16 cellular contexts compared by ENCODE assay signal in the genomic region with DNA sequence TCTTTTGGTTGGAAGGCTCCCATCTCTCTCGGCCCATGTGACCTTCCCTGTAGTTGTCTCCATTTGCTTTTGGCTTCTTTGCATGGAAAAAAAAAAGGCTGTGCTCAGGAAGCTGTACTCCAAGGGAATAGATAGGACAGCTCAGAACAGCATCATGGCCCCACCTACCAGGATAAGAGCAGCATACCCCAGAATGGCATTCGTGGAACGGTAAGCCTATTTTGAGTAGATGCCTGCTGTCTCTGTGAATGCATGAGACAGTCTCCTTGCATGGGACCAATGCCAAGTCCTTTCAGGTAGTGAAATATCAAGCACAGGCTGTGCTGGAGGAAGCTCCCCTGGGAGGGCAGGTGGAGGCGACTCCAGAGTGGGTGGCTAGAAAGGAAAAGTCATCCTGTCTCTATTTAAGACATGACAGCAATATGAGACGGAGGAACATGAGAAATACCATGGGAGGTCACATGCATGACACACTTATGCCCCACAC.
DNase-seq lines count a peak whose midpoint lies in the region; ATAC-seq, FAIRE-seq and TF ChIP-seq lines count a peak whose summit lies in the region.
"Had no signal": no experiment of that assay in that cellular context is flagged by ENCODE, and none has a peak within 500 bp of the region (broad histone marks: within the 10 kb centered on the region; RNA-seq: fewer than 3 reads in every experiment).

No MANE protein-coding gene starts in this region.

- 59 to 61% methylated on average over 5 of the region's 5 CpGs for WGBS in GM23248 (ENCODE audit: low coverage in 1 of 2, low lambda C conversion rate in 2 of 2, missing lambda C conversion rate in 2 of 2), 2 experiments

- H3F3A ChIP-seq in GM23248 (ENCODE audit: insufficient read depth) = no peaks in the 10 kb centered on the region

- H3K27ac Mint-ChIP-seq in osteocyte (ENCODE audit: unreplicated experiment) = no peak overlapping the region
- H3K27ac Mint-ChIP-seq: activated CD4-positive, alpha-beta T cell treated with anti-CD3 and anti-CD28 coated beads, Interleukin-2, amount 10 ng/mL, durations not matched to agents 24 days and 14 days had no signal

- H3K4me1 Mint-ChIP-seq in osteocyte (ENCODE audit: unreplicated experiment) = peaks cover 5% of the 10 kb centered on the region
- H3K4me1 Mint-ChIP-seq: activated CD4-positive, alpha-beta T cell treated with anti-CD3 and anti-CD28 coated beads, Interleukin-2, amount 10 ng/mL, durations not matched to agents 24 days and 14 days had no signal

- no peak overlapping the region for H3K27ac ChIP-seq in GM23248
- H3K27ac ChIP-seq: colonic mucosa, right lobe of liver, testis had no signal

- H3K4me3 ChIP-seq in GM23248 (no peak overlapping the region), bronchial epithelial cell (ENCODE audit: low read depth, low read length) (no peak overlapping the region)
- H3K4me3 ChIP-seq: colonic mucosa, right lobe of liver, testis had no signal

- H3K27me3 ChIP-seq in GM23248 (replicated peaks; ENCODE audit: insufficient read depth) (no peaks in the 10 kb centered on the region), bronchial epithelial cell (ENCODE audit: control insufficient read depth, insufficient read depth, low read length) (no peaks in the 10 kb centered on the region)
- H3K27me3 ChIP-seq: colonic mucosa, right lobe of liver, testis had no signal

- no peaks in the 10 kb centered on the region for H3K9me3 Mint-ChIP-seq in osteocyte (ENCODE audit: unreplicated experiment)
- H3K9me3 Mint-ChIP-seq: activated CD4-positive, alpha-beta T cell treated with anti-CD3 and anti-CD28 coated beads, Interleukin-2, amount 10 ng/mL, durations not matched to agents 24 days and 14 days had no signal

- H4K20me1 ChIP-seq in GM23248 (ENCODE audit: insufficient read depth) = no peaks in the 10 kb centered on the region

- in situ Hi-C loops in GM23248 (cut with MboI) = no loop called here

- H3K9me3 ChIP-seq in GM23248 (ENCODE audit: low read depth) = no peaks in the 10 kb centered on the region
- H3K9me3 ChIP-seq: colonic mucosa, right lobe of liver, testis had no signal

- no peak overlapping the region for H3K9ac ChIP-seq in GM23248

- no peaks in the 10 kb centered on the region for H3K4me1 ChIP-seq in GM23248 (ENCODE audit: insufficient read depth)
- H3K4me1 ChIP-seq: colonic mucosa, right lobe of liver, testis had no signal

- no peak for TF ChIP-seq CTCF in bronchial epithelial cell (IDR thresholded peaks at IDR 0.05; ENCODE audit: insufficient read depth, low read length, severe bottlenecking)
- no peak for TF ChIP-seq CTCF in osteocyte (IDR thresholded peaks at IDR 0.05)

- no peaks in the 10 kb centered on the region for H3K36me3 ChIP-seq in GM23248 (ENCODE audit: low read depth)
- H3K36me3 ChIP-seq in bronchial epithelial cell (ENCODE audit: control insufficient read depth, insufficient read depth, low read length) = no peaks in the 10 kb centered on the region
- H3K36me3 ChIP-seq: colonic mucosa, right lobe of liver had no signal

- no peak for FAIRE-seq in bronchial epithelial cell (lab: Jason Lieb, UNC)
- FAIRE-seq: kidney had no signal

- no peak overlapping the region for H2AFZ ChIP-seq in GM23248

- ATAC-seq in left lobe of liver (no peak), HG02884 (IDR thresholded peaks at IDR 0.05; ENCODE audit: unreplicated experiment) (no peak), GM19467 (IDR thresholded peaks at IDR 0.05; ENCODE audit: unreplicated experiment) (no peak)
- ATAC-seq: right lobe of liver had no signal

- H3K9me2 ChIP-seq in GM23248 (ENCODE audit: insufficient read depth) = no peaks in the 10 kb centered on the region

- no peak overlapping the region for H3K4me2 ChIP-seq in GM23248 (ENCODE audit: unreplicated experiment)

- no peaks in the 10 kb centered on the region for H3K27me3 Mint-ChIP-seq in osteocyte (ENCODE audit: unreplicated experiment)
- H3K27me3 Mint-ChIP-seq: activated CD4-positive, alpha-beta T cell treated with anti-CD3 and anti-CD28 coated beads, Interleukin-2, amount 10 ng/mL, durations not matched to agents 24 days and 14 days had no signal

- no peaks in the 10 kb centered on the region for H3K36me3 Mint-ChIP-seq in osteocyte (ENCODE audit: unreplicated experiment)

- H3K4me3 Mint-ChIP-seq in osteocyte (ENCODE audit: unreplicated experiment) = no peak overlapping the region
- H3K4me3 Mint-ChIP-seq: activated CD4-positive, alpha-beta T cell treated with anti-CD3 and anti-CD28 coated beads, Interleukin-2, amount 10 ng/mL, durations not matched to agents 24 days and 14 days had no signal

- no peaks in the 10 kb centered on the region for H3K79me2 ChIP-seq in GM23248 (ENCODE audit: insufficient read depth)

- DNase-seq in GM23248 = peak; percentile 2
- DNase-seq in NCI-H2107 treated with DMSO at 0.1 percent for 48 hours (lab: John Stamatoyannopoulos, UW; ENCODE audit: unreplicated experiment) = peak; percentile 87
- peak; percentile 84 for DNase-seq in bronchial epithelial cell (ENCODE audit: low read depth)
- peak; percentile 67 for DNase-seq in osteocyte (ENCODE audit: extremely low spot score, unreplicated experiment)
- no peak for DNase-seq in left lobe of liver (ENCODE audit: low spot score)
- DNase-seq in C1 segment of cervical spinal cord (lab: John Stamatoyannopoulos, UW) = no peak
- DNase-seq: activated CD4-positive, alpha-beta T cell treated with anti-CD3 and anti-CD28 coated beads, Interleukin-2, amount 10 ng/mL, durations not matched to agents 24 days and 14 days; activated naive CD4-positive, alpha-beta T cell treated with Interleukin-2 at 50 U/mL for 16 hours; colonic mucosa; IMR-90; kidney; right lobe of liver; stimulated activated CD4-positive, alpha-beta T cell treated with anti-CD3 and anti-CD28 coated beads, Interleukin-2, amount 100 ng/mL, for 48 hours; testis had no signal

Comparison
In these comparisons a context has a peak if more than half of its experiments do, and no peak if none do; other contexts are left out.
1. DNase-seq: peak in GM23248 (single experiment), NCI-H2107 treated with DMSO at 0.1 percent for 48 hours (single experiment), bronchial epithelial cell (single experiment) and osteocyte (single experiment); none in left lobe of liver (single experiment) and C1 segment of cervical spinal cord (0 of 14).